13 cellular contexts compared by ENCODE assay signal in genomic region chr14:92780444-92780843, GRCh38. TPM values are rescaled to one million over a fixed set of nuclear protein-coding genes. Genes with fewer than 3 reads are reported as not detected.
DNase-seq lines count a peak whose midpoint lies in the region; ATAC-seq and TF ChIP-seq lines count a peak whose summit lies in the region.
"Had no signal": no experiment of that assay in that cellular context is flagged by ENCODE, and none has a peak within 500 bp of the region (broad histone marks: within the 10 kb centered on the region; RNA-seq: fewer than 3 reads in every experiment).

No MANE protein-coding gene starts in this region.

- no peaks in the 10 kb centered on the region for H3K79me2 ChIP-seq in mammary epithelial cell (ENCODE audit: insufficient read depth, low read length)

- H3K27me3 ChIP-seq in mammary epithelial cell (ENCODE audit: insufficient read depth, low read length), result no peaks in the 10 kb centered on the region

- POLR2A ChIA-PET in activated CD4-positive, alpha-beta T cell treated with anti-CD3 and anti-CD28 coated beads for 36 hours (lab: Charles Lee), result interaction anchor here (0.6 kb wide), 2 partner anchors 12 to 276 kb away, joined by 3 read pairs; no protein-coding TSS in a partner anchor

- H4K20me1 ChIP-seq in mammary epithelial cell (ENCODE audit: insufficient read depth, low read length), result no peaks in the 10 kb centered on the region

- in situ Hi-C loops in mammary epithelial cell (cut with MboI; ENCODE audit: low sequenced_read_pairs in 2 of 2), result loop anchor here (5.0 to 25.0 kb wide), 2 partner anchors 68 to 668 kb away; partner anchors contain the start of genes ATXN3 (in 1 of the 2), CPSF2 (in 1 of the 2) and NDUFB1 (in 1 of the 2)

- CTCF ChIA-PET in activated CD4-positive, alpha-beta T cell treated with anti-CD3 and anti-CD28 coated beads for 36 hours (lab: Charles Lee), result interaction anchor here (0.8 to 1.8 kb wide), 6 partner anchors 62 to 167 kb away, joined by 3 to 11 read pairs (median 4); no protein-coding TSS in a partner anchor
- CTCF ChIA-PET in mammary epithelial cell (lab: Charles Lee; ENCODE audit: low non-redundant PET), result no interaction called here

- peaks cover 9% of the 10 kb centered on the region for H3K4me1 Mint-ChIP-seq in activated CD4-positive, alpha-beta T cell treated with anti-CD3 and anti-CD28 coated beads for 36 hours

- intact Hi-C loops in activated CD4-positive, alpha-beta T cell treated with anti-CD3 and anti-CD28 coated beads for 36 hours (cut with DNase I, micrococcal nuclease), result no loop called here
- intact Hi-C loops in mammary epithelial cell (cut with micrococcal nuclease), result no loop called here

- no peak overlapping the region for H3K27ac Mint-ChIP-seq in activated CD4-positive, alpha-beta T cell treated with anti-CD3 and anti-CD28 coated beads for 36 hours

- H3K4me3 Mint-ChIP-seq in activated CD4-positive, alpha-beta T cell treated with anti-CD3 and anti-CD28 coated beads for 36 hours, result no peak overlapping the region
- H3K4me3 Mint-ChIP-seq: nephron had no signal

- H3K4me2 ChIP-seq in mammary epithelial cell (ENCODE audit: insufficient read depth, low read depth, low read length), result no peak overlapping the region

- H3K27me3 Mint-ChIP-seq in activated CD4-positive, alpha-beta T cell treated with anti-CD3 and anti-CD28 coated beads for 36 hours, result no peaks in the 10 kb centered on the region

- peak; percentile 58 for ATAC-seq in activated CD4-positive, alpha-beta T cell treated with anti-CD3 and anti-CD28 coated beads for 36 hours
- no peak for ATAC-seq in HG03457 (IDR thresholded peaks at IDR 0.05; ENCODE audit: unreplicated experiment)

- no peaks in the 10 kb centered on the region for H3K9me3 ChIP-seq in mammary epithelial cell (replicated peaks; ENCODE audit: insufficient read depth, low read length)

- H3K36me3 Mint-ChIP-seq in activated CD4-positive, alpha-beta T cell treated with anti-CD3 and anti-CD28 coated beads for 36 hours (ENCODE audit: low read depth), result no peaks in the 10 kb centered on the region

- no peaks in the 10 kb centered on the region for H3K9me3 Mint-ChIP-seq in activated CD4-positive, alpha-beta T cell treated with anti-CD3 and anti-CD28 coated beads for 36 hours (ENCODE audit: low read depth)
- H3K9me3 Mint-ChIP-seq: nephron had no signal

- WGBS in mammary epithelial cell (ENCODE audit: low coverage, missing lambda C conversion rate), result 5% methylated on average over 2 of the region's 2 CpGs

- DNase-seq in activated CD4-positive, alpha-beta T cell treated with anti-CD3 and anti-CD28 coated beads for 36 hours, result no peak
- DNase-seq in activated CD4-positive, alpha-beta T cell treated with anti-CD3 and anti-CD28 coated beads for 48 hours, result no peak
- DNase-seq in M059J (ENCODE audit: low read depth) (peak; percentile 71), mammary epithelial cell (peak; percentile 49), retinal pigment epithelial cell (ENCODE audit: low read depth) (peak; percentile 43), substantia nigra (lab: John Stamatoyannopoulos, UW) (no peak), NCI-H1694 (lab: John Stamatoyannopoulos, UW) (no peak)
- DNase-seq: activated CD4-positive, alpha-beta T cell treated with anti-CD3 and anti-CD28 coated beads, Interleukin-2, amount 50 U/mL, for 4 hours; anterior cingulate cortex; NCI-H1417; NCI-H69 had no signal

- H3K27ac ChIP-seq in mammary epithelial cell (ENCODE audit: insufficient read depth, low read depth, low read length) (no peak overlapping the region), substantia nigra (ENCODE audit: low read depth, low read length, poor library complexity, severe bottlenecking) (no peak overlapping the region)

- H3K4me1 ChIP-seq in mammary epithelial cell (ENCODE audit: insufficient read depth, low read length), result peaks cover 7% of the 10 kb centered on the region

- no TSS peak for BruUV-seq in mammary epithelial cell (replicated peaks; lab: Mats Ljungman, UMichigan)

- no peak overlapping the region for H2AFZ ChIP-seq in mammary epithelial cell (ENCODE audit: low read depth, low read length)

- H3K4me3 ChIP-seq in mammary epithelial cell (replicated peaks in 1 of 3; ENCODE audit: insufficient read depth in 1 of 3, low read depth in 2 of 3, low read length in 3 of 3), result no peak overlapping the region
- H3K4me3 ChIP-seq in retinal pigment epithelial cell (ENCODE audit: low read length), result no peak overlapping the region

- dilution Hi-C loops in mammary epithelial cell (cut with HindIII; ENCODE audit: low sequenced_read_pairs), result no loop called here

- H3K9ac ChIP-seq in mammary epithelial cell (ENCODE audit: insufficient read depth, low read length), result no peak overlapping the region

- no peaks in the 10 kb centered on the region for H3K36me3 ChIP-seq in mammary epithelial cell (ENCODE audit: insufficient read depth, low read length)

- TF ChIP-seq CTCF in mammary epithelial cell (conservative IDR thresholded peaks at IDR 0.05 in 1 of 2, IDR thresholded peaks at IDR 0.05 in 1 of 2; ENCODE audit: extremely low read depth in 1 of 2, insufficient read depth in 1 of 2, low read depth in 1 of 2, low read length in 2 of 2), result no peak
- TF ChIP-seq CTCF in retinal pigment epithelial cell (conservative IDR thresholded peaks at IDR 0.05; ENCODE audit: low read depth, low read length), result no peak

RNA-seq across cellular contexts. Expression of gene GOLGA5, which starts 13.7 kb away (rescaled TPM):
- total RNA-seq in activated CD4-positive, alpha-beta T cell treated with anti-CD3 and anti-CD28 coated beads for 36 hours, result 10 to 100 TPM; 20.3 to 23.5 TPM
- 36.6 and 36.7 TPM in 2 replicates for total RNA-seq in M059J (2014; rRNA removed; shearing (Covaris generic))
- total RNA-seq in mammary epithelial cell, result 10 to 100 TPM; 38.1 to 48.5 TPM
- polyA plus RNA-seq in mammary epithelial cell, result 18.9 TPM
- 16.0 TPM for polyA minus RNA-seq in mammary epithelial cell

RNA-seq across cellular contexts. Expression of gene LGMN, which starts 32.0 kb away (rescaled TPM):
- 1 to 10 TPM; 3.2 to 5.6 TPM for total RNA-seq in activated CD4-positive, alpha-beta T cell treated with anti-CD3 and anti-CD28 coated beads for 36 hours
- 56.7 and 62.0 TPM in 2 replicates for total RNA-seq in M059J (2014; rRNA removed; shearing (Covaris generic))
- total RNA-seq in mammary epithelial cell, result 10 to 100 TPM; 28.8 to 30.2 TPM
- polyA plus RNA-seq in mammary epithelial cell, result 47.9 TPM
- 69.8 TPM for polyA minus RNA-seq in mammary epithelial cell

Comparison
In these comparisons a context has a peak if more than half of its experiments do, and no peak if none do; other contexts are left out.
1. DNase-seq: peak in M059J (single experiment), mammary epithelial cell (single experiment) and retinal pigment epithelial cell (single experiment); none in activated CD4-positive, alpha-beta T cell treated with anti-CD3 and anti-CD28 coated beads for 36 hours (single experiment), activated CD4-positive, alpha-beta T cell treated with anti-CD3 and anti-CD28 coated beads for 48 hours (single experiment), substantia nigra (0 of 49) and NCI-H1694 (single experiment).